In the genomic region with DNA sequence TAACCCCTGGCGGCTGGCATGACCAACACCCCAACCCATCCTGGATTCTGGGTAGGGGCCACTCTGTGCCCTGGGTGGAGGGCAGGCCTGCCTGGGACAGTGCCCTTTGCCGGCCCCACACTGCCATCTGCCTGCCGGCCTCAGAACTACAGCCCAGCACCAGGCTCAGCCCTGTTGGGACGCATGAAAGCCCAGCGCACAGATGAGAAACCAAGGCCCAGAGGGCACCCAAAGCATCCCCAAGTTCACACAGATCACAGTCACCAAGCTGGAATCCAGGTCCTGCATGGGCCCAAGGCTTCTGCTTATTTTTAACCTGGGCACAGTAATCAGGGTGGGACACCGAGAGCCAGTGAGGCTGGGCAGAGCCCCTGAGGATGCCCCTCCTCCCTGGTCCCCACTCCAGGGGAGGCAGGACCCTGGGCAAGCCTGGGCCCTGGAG, we compare ENCODE assay signal across 8 cellular contexts. TPM values are rescaled to one million over a fixed set of nuclear protein-coding genes. Genes with fewer than 3 reads are reported as not detected.
DNase-seq lines count a peak whose midpoint lies in the region; ATAC-seq lines count a peak whose summit lies in the region.

No MANE protein-coding gene starts in this region.

- DNase-seq in NCI-H510A treated with DMSO at 0.1 percent for 48 hours (lab: John Stamatoyannopoulos, UW): peak; percentile 66
- DNase-seq in NCI-H510A (lab: John Stamatoyannopoulos, UW): no peak
- DNase-seq in RPMI8226: peak; percentile 53
- peak in 3 of 4 experiments; percentile 31 to 57 (median 50) for DNase-seq in activated naive CD4-positive, alpha-beta T cell (lab: John Stamatoyannopoulos, UW)
- peak; percentile 51 for DNase-seq in globus pallidus (ENCODE audit: low spot score)
- DNase-seq in pons (ENCODE audit: low spot score): peak; percentile 50
- peak; percentile 64 for DNase-seq in ureter (ENCODE audit: low spot score)

- peak; percentile 78 for ATAC-seq in HG02973 (IDR thresholded peaks at IDR 0.05; ENCODE audit: unreplicated experiment)

RNA-seq across cellular contexts. Expression of a gene that starts 26.2 kb away (rescaled TPM):
- 1.1 TPM for total RNA-seq in ureter
